In the genomic region with DNA sequence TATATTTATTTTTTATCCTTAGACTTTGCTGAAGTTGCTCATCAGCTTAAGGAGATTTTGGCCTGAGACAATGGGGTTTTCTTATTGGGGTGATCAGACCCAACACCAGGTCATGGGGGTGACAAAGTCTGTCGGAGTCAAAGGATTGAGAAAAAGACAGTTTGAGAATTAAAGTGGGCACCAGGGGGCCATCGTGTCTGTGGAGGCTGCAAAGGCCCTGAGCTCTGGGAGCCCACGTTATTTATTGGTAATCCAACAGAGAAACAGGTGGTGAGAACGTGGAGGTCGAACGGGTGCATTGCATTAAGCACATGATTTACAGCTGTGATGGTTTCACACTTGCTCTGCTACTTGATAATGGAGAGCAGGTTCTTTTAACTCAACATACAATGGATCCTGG, we compare ENCODE assay signal across 20 cellular contexts.
DNase-seq lines count a peak whose midpoint lies in the region; ATAC-seq, FAIRE-seq and TF ChIP-seq lines count a peak whose summit lies in the region.
"Had no signal": no experiment of that assay in that cellular context is flagged by ENCODE, and none has a peak within 500 bp of the region (broad histone marks: within the 10 kb centered on the region; RNA-seq: fewer than 3 reads in every experiment).

No MANE protein-coding gene starts in this region.

- H3K27ac ChIP-seq in SK-N-SH (ENCODE audit: low read depth in 2 of 2, low read length in 1 of 2): no peak overlapping the region
- H3K27ac ChIP-seq in breast epithelium: no peak overlapping the region
- H3K27ac ChIP-seq: HL-60 had no signal

- H3K4me1 ChIP-seq in SK-N-SH (ENCODE audit: control insufficient read depth in 1 of 2, insufficient read depth in 2 of 2, low read depth in 1 of 2, low read length in 1 of 2): no peaks in the 10 kb centered on the region; a peak in 1 of 4 replicates
- no peaks in the 10 kb centered on the region for H3K4me1 ChIP-seq in breast epithelium

- no peaks in the 10 kb centered on the region; the same call in 1 of the 2 replicates for H3K9me2 ChIP-seq in SK-N-SH

- H3K79me2 ChIP-seq in SK-N-SH (ENCODE audit: insufficient read depth): no peaks in the 10 kb centered on the region

- no peak overlapping the region for H3K9ac ChIP-seq in SK-N-SH

- no peak overlapping the region for H3K4me3 ChIP-seq in SK-N-SH (ENCODE audit: low read depth in 2 of 2, low read length in 1 of 2)
- no peak overlapping the region for H3K4me3 ChIP-seq in bronchial epithelial cell (ENCODE audit: low read depth, low read length)
- H3K4me3 ChIP-seq in breast epithelium: no peak overlapping the region

- H2AFZ ChIP-seq in SK-N-SH (ENCODE audit: low read depth): no peak overlapping the region

- H3K36me3 ChIP-seq in SK-N-SH (replicated peaks in 1 of 2; ENCODE audit: control insufficient read depth in 1 of 2, insufficient read depth in 2 of 2, low read length in 1 of 2): no peaks in the 10 kb centered on the region
- H3K36me3 ChIP-seq in bronchial epithelial cell (ENCODE audit: control insufficient read depth, insufficient read depth, low read length): no peaks in the 10 kb centered on the region
- H3K36me3 ChIP-seq in breast epithelium: no peaks in the 10 kb centered on the region

- TF ChIP-seq CTCF in SK-N-SH (IDR thresholded peaks at IDR 0.05) (peak; percentile 34), bronchial epithelial cell (IDR thresholded peaks at IDR 0.05; ENCODE audit: insufficient read depth, low read length, severe bottlenecking) (no peak), neural crest cell (conservative IDR thresholded peaks at IDR 0.05) (no peak), breast epithelium (IDR thresholded peaks at IDR 0.05) (no peak)

- FAIRE-seq in bronchial epithelial cell (lab: Jason Lieb, UNC): peak; percentile 73
- FAIRE-seq: GM12891, GM19239 had no signal

- no peaks in the 10 kb centered on the region for H3K36me3 Mint-ChIP-seq in neural crest cell (ENCODE audit: low read depth)

- H3K9me3 Mint-ChIP-seq in neural crest cell: peaks cover 3% of the 10 kb centered on the region

- H3K27me3 Mint-ChIP-seq in neural crest cell (ENCODE audit: low read depth): no peaks in the 10 kb centered on the region
- H3K27me3 Mint-ChIP-seq: B cell; CD4-positive, alpha-beta T cell had no signal

- ATAC-seq in SK-N-SH treated with all-trans-retinoic acid at 6 μM for 48 hours (no peak), GM19023 (IDR thresholded peaks at IDR 0.05; ENCODE audit: unreplicated experiment) (no peak)
- ATAC-seq: HCT116 had no signal

- H3K9me3 ChIP-seq in SK-N-SH (no peaks in the 10 kb centered on the region), breast epithelium (no peaks in the 10 kb centered on the region)

- H3K4me1 Mint-ChIP-seq in neural crest cell: no peaks in the 10 kb centered on the region
- H3K4me1 Mint-ChIP-seq: B cell had no signal

- no peak for TF ChIP-seq RAD21 in SK-N-SH (IDR thresholded peaks at IDR 0.05; ENCODE audit: low read length)

- WGBS in SK-N-SH (ENCODE audit: low lambda C conversion rate): 6% methylated on average over 6 of the region's 6 CpGs

- no peaks in the 10 kb centered on the region for H4K20me1 ChIP-seq in SK-N-SH (ENCODE audit: insufficient read depth)

- H3K4me3 Mint-ChIP-seq in neural crest cell: no peak overlapping the region
- H3K4me3 Mint-ChIP-seq: B cell; CD4-positive, alpha-beta T cell had no signal

- peak overlapping the region; percentile 70 for H3K27ac Mint-ChIP-seq in neural crest cell (ENCODE audit: unreplicated experiment)
- H3K27ac Mint-ChIP-seq: B cell; CD4-positive, alpha-beta T cell had no signal

- no peak for DNase-seq in SK-N-SH
- peak; percentile 64 for DNase-seq in NCI-H82 (lab: John Stamatoyannopoulos, UW)
- DNase-seq in bronchial epithelial cell (ENCODE audit: low read depth): no peak
- DNase-seq in neural crest cell (ENCODE audit: low read depth, low spot score): no peak
- no peak for DNase-seq in HuH-7.5 (ENCODE audit: low spot score)
- no peak for DNase-seq in breast epithelium (ENCODE audit: low spot score in 2 of 2)
- DNase-seq: ACHN; C1 segment of cervical spinal cord; Calu3; CD4-positive, alpha-beta T cell; DMS 273 treated with DMSO at 0.1 percent for 48 hours; DMS79; IMR-90 had no signal

- no peak for TF ChIP-seq EP300 in SK-N-SH (IDR thresholded peaks at IDR 0.05; ENCODE audit: borderline replicate concordance in 1 of 2, low read depth in 1 of 2, low read length in 1 of 2)

- H3F3A ChIP-seq in SK-N-SH (replicated peaks; ENCODE audit: insufficient read depth): no peaks in the 10 kb centered on the region

- intact Hi-C loops in breast epithelium (cut with DNase I; ENCODE audit: low total_unique reads): no loop called here

- CTCF ChIA-PET in SK-N-SH (lab: Yijun Ruan, JAX): no interaction called here

- no peak overlapping the region for H3K4me2 ChIP-seq in SK-N-SH

- H3K27me3 ChIP-seq in SK-N-SH (ENCODE audit: insufficient read depth): no peaks in the 10 kb centered on the region
- H3K27me3 ChIP-seq in bronchial epithelial cell (ENCODE audit: control insufficient read depth, insufficient read depth, low read length): no peaks in the 10 kb centered on the region
- no peaks in the 10 kb centered on the region for H3K27me3 ChIP-seq in breast epithelium

- no peak for TF ChIP-seq POLR2A in breast epithelium (IDR thresholded peaks at IDR 0.05)

- POLR2A ChIA-PET in SK-N-SH (lab: Yijun Ruan, JAX): no interaction called here

TF ChIP-seq in SK-N-SH, 30 proteins besides CTCF, POLR2A, EP300 and RAD21:
- TF ChIP-seq TEAD4 (IDR thresholded peaks at IDR 0.05; ENCODE audit: borderline replicate concordance, insufficient read depth): no peak
- TF ChIP-seq, protein P1, sequence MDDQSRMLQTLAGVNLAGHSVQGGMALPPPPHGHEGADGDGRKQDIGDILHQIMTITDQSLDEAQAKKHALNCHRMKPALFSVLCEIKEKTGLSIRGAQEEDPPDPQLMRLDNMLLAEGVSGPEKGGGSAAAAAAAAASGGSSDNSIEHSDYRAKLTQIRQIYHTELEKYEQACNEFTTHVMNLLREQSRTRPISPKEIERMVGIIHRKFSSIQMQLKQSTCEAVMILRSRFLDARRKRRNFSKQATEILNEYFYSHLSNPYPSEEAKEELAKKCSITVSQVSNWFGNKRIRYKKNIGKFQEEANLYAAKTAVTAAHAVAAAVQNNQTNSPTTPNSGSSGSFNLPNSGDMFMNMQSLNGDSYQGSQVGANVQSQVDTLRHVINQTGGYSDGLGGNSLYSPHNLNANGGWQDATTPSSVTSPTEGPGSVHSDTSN (IDR thresholded peaks at IDR 0.05): no peak
- TF ChIP-seq TCF12 (IDR thresholded peaks at IDR 0.05): no peak
- no peak for TF ChIP-seq POLR2AphosphoS5 (IDR thresholded peaks at IDR 0.05; ENCODE audit: low read depth, low read length)
- TF ChIP-seq, protein P2, sequence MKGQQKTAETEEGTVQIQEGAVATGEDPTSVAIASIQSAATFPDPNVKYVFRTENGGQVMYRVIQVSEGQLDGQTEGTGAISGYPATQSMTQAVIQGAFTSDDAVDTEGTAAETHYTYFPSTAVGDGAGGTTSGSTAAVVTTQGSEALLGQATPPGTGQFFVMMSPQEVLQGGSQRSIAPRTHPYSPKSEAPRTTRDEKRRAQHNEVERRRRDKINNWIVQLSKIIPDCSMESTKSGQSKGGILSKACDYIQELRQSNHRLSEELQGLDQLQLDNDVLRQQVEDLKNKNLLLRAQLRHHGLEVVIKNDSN (IDR thresholded peaks at IDR 0.05; ENCODE audit: borderline replicate concordance, low read depth): no peak
- TF ChIP-seq GABPA (IDR thresholded peaks at IDR 0.05; ENCODE audit: low read depth): no peak
- TF ChIP-seq JUND (IDR thresholded peaks at IDR 0.05): no peak
- TF ChIP-seq TAF1 (IDR thresholded peaks at IDR 0.05; ENCODE audit: borderline replicate concordance, low read depth, low read length): no peak
- no peak for TF ChIP-seq FOXJ3 (CRISPR knock-in tag; IDR thresholded peaks at IDR 0.05)
- TF ChIP-seq NRF1 (IDR thresholded peaks at IDR 0.05; ENCODE audit: low read depth, low read length): no peak
- TF ChIP-seq FOXM1 (IDR thresholded peaks at IDR 0.05; ENCODE audit: low read depth): no peak
- no peak for TF ChIP-seq FOSL2 (IDR thresholded peaks at IDR 0.05; ENCODE audit: borderline replicate concordance, low read depth)

TF ChIP-seq in SK-N-SH treated with all-trans-retinoic acid at 6 μM for 48 hours, 23 proteins besides CTCF, POLR2A, EP300 and RAD21 (continues in another document):
- TF ChIP-seq ZNF565 (CRISPR knock-in tag; conservative IDR thresholded peaks at IDR 0.05; ENCODE audit: low read depth) (no peak), PPARA (CRISPR knock-in tag; IDR thresholded peaks at IDR 0.05; ENCODE audit: borderline replicate concordance) (no peak)
- TF ChIP-seq, protein P3, sequence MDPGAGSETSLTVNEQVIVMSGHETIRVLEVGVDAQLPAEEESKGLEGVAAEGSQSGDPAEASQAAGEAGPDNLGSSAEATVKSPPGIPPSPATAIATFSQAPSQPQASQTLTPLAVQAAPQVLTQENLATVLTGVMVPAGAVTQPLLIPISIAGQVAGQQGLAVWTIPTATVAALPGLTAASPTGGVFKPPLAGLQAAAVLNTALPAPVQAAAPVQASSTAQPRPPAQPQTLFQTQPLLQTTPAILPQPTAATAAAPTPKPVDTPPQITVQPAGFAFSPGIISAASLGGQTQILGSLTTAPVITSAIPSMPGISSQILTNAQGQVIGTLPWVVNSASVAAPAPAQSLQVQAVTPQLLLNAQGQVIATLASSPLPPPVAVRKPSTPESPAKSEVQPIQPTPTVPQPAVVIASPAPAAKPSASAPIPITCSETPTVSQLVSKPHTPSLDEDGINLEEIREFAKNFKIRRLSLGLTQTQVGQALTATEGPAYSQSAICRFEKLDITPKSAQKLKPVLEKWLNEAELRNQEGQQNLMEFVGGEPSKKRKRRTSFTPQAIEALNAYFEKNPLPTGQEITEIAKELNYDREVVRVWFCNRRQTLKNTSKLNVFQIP (CRISPR knock-in tag; IDR thresholded peaks at IDR 0.05; ENCODE audit: borderline replicate concordance, low read depth): no peak
- TF ChIP-seq, protein P4, sequence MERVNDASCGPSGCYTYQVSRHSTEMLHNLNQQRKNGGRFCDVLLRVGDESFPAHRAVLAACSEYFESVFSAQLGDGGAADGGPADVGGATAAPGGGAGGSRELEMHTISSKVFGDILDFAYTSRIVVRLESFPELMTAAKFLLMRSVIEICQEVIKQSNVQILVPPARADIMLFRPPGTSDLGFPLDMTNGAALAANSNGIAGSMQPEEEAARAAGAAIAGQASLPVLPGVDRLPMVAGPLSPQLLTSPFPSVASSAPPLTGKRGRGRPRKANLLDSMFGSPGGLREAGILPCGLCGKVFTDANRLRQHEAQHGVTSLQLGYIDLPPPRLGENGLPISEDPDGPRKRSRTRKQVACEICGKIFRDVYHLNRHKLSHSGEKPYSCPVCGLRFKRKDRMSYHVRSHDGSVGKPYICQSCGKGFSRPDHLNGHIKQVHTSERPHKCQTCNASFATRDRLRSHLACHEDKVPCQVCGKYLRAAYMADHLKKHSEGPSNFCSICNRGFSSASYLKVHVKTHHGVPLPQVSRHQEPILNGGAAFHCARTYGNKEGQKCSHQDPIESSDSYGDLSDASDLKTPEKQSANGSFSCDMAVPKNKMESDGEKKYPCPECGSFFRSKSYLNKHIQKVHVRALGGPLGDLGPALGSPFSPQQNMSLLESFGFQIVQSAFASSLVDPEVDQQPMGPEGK (CRISPR knock-in tag; IDR thresholded peaks at IDR 0.05; ENCODE audit: borderline replicate concordance): no peak
